Comparison of ENCODE assay signal across 10 cellular contexts in the genomic region with DNA sequence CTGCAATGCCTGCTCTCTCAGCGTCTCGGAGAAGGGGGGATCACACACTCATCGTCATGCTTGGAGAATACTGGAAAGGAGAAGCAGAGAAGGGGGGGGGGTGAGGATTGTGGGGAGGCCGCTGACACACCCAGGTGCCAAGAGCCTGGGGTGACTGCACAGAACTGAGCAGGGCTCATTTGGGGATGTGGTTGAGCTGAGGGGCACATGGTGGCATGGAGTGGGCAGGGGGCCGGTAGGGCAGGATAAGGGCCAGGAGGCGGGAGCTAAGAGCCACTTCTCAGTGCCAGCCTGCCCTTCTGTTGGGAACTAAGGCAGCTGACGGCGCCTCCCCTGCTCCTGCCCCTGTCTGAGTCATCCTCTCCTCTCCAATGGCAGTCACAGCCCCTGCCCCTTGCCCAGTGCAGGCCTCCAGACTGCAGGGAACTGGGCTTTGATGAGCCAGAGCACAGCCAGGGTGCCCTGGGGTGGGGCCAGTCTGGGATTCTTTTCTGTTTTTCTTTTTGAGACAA. TPM values are rescaled to one million over a fixed set of nuclear protein-coding genes. Genes with fewer than 3 reads are reported as not detected.
DNase-seq lines count a peak whose midpoint lies in the region; ATAC-seq and TF ChIP-seq lines count a peak whose summit lies in the region.
"Had no signal": no experiment of that assay in that cellular context is flagged by ENCODE, and none has a peak within 500 bp of the region (broad histone marks: within the 10 kb centered on the region; RNA-seq: fewer than 3 reads in every experiment).

No MANE protein-coding gene starts in this region.

- H3K27me3 ChIP-seq in SK-N-SH (ENCODE audit: insufficient read depth) (no peaks in the 10 kb centered on the region), tibial artery (no peaks in the 10 kb centered on the region)
- H3K27me3 ChIP-seq: BLaER1 had no signal

- peaks cover 6% of the 10 kb centered on the region for H3F3A ChIP-seq in SK-N-SH (replicated peaks; ENCODE audit: insufficient read depth)

- intact Hi-C loops in tibial artery (cut with DNase I; ENCODE audit: low total_unique reads): loop anchor here (10.0 kb wide), 1 partner anchor 258 kb away; no protein-coding TSS in a partner anchor

- H3K9ac ChIP-seq in SK-N-SH: no peak overlapping the region
- H3K9ac ChIP-seq: BLaER1 had no signal

- TF ChIP-seq EP300 in SK-N-SH (IDR thresholded peaks at IDR 0.05; ENCODE audit: borderline replicate concordance in 1 of 2, low read depth in 1 of 2, low read length in 1 of 2): no peak

- TF ChIP-seq RAD21 in SK-N-SH (IDR thresholded peaks at IDR 0.05; ENCODE audit: low read length): no peak

- no peaks in the 10 kb centered on the region for H4K20me1 ChIP-seq in SK-N-SH (ENCODE audit: insufficient read depth)

- ATAC-seq in GM21367 (IDR thresholded peaks at IDR 0.05; ENCODE audit: unreplicated experiment): no peak

- peaks cover 37% of the 10 kb centered on the region for H3K4me1 Mint-ChIP-seq in activated T-cell treated with anti-CD3 and anti-CD28 coated beads, Interleukin-2, amount 50 U/mL, for 24 hours (ENCODE audit: low read depth)

- H3K9me3 Mint-ChIP-seq in activated T-cell treated with anti-CD3 and anti-CD28 coated beads, Interleukin-2, amount 50 U/mL, for 24 hours: no peaks in the 10 kb centered on the region

- H3K4me3 ChIP-seq in SK-N-SH (ENCODE audit: low read depth in 2 of 2, low read length in 1 of 2) (no peak overlapping the region), tibial artery (no peak overlapping the region)
- H3K4me3 ChIP-seq: BLaER1 had no signal

- H3K9me2 ChIP-seq in SK-N-SH: no peaks in the 10 kb centered on the region

- H3K4me2 ChIP-seq in SK-N-SH: peak overlapping the region; percentile 68
- H3K4me2 ChIP-seq: BLaER1 had no signal

- CTCF ChIA-PET in SK-N-SH (lab: Yijun Ruan, JAX): interaction anchor here (0.7 to 4.8 kb wide), 4 partner anchors 47 to 262 kb away, joined by 3 to 20 read pairs (median 8); no protein-coding TSS in a partner anchor

- H3K4me3 Mint-ChIP-seq in activated T-cell treated with anti-CD3 and anti-CD28 coated beads, Interleukin-2, amount 50 U/mL, for 24 hours: no peak overlapping the region

- H3K36me3 Mint-ChIP-seq in activated T-cell treated with anti-CD3 and anti-CD28 coated beads, Interleukin-2, amount 50 U/mL, for 24 hours (ENCODE audit: low read depth): peaks cover 51% of the 10 kb centered on the region

- 35% methylated on average over 6 of the region's 8 CpGs for WGBS in SK-N-SH (ENCODE audit: low lambda C conversion rate)

- no peaks in the 10 kb centered on the region for H3K27me3 Mint-ChIP-seq in activated T-cell treated with anti-CD3 and anti-CD28 coated beads, Interleukin-2, amount 50 U/mL, for 24 hours

- POLR2A ChIA-PET in SK-N-SH (lab: Yijun Ruan, JAX): interaction anchor here (0.5 to 0.9 kb wide), 2 partner anchors 26 to 29 kb away, joined by 3 read pairs; no protein-coding TSS in a partner anchor

- H2AFZ ChIP-seq in SK-N-SH (ENCODE audit: low read depth): no peak overlapping the region

- peak overlapping the region; percentile 69 for H3K27ac Mint-ChIP-seq in activated T-cell treated with anti-CD3 and anti-CD28 coated beads, Interleukin-2, amount 50 U/mL, for 24 hours

- peaks cover 18 to 88% of the 10 kb centered on the region in 2 experiments for H3K4me1 ChIP-seq in SK-N-SH (ENCODE audit: control insufficient read depth in 1 of 2, insufficient read depth in 2 of 2, low read depth in 1 of 2, low read length in 1 of 2)
- H3K4me1 ChIP-seq in tibial artery: peaks cover 0 to 30% (median 22%) of the 10 kb centered on the region in 4 donors

- no peaks in the 10 kb centered on the region for H3K79me2 ChIP-seq in SK-N-SH (ENCODE audit: insufficient read depth)

- H3K9me3 ChIP-seq in SK-N-SH (no peaks in the 10 kb centered on the region), tibial artery (no peaks in the 10 kb centered on the region)
- H3K9me3 ChIP-seq: BLaER1 had no signal

- DNase-seq in activated T-cell treated with anti-CD3 and anti-CD28 coated beads, Interleukin-2, amount 50 U/mL, for 24 hours: no peak
- DNase-seq in activated T-cell treated with anti-CD3 and anti-CD28 coated beads, Interleukin-2, amount 50 U/mL, for 48 hours: no peak
- DNase-seq in SK-N-SH (peak; percentile 76), hepatic stellate cell (ENCODE audit: low spot score) (peak; percentile 45), tibial artery (peak; percentile 63 to 88), cortex of kidney (lab: John Stamatoyannopoulos, UW) (no peak)
- DNase-seq in activated CD4-positive, alpha-beta T cell treated with anti-CD3 and anti-CD28 coated beads, Interleukin-2, amount 50 U/mL, for 4 hours: no peak

- H3K36me3 ChIP-seq in SK-N-SH (replicated peaks in 1 of 2; ENCODE audit: control insufficient read depth in 1 of 2, insufficient read depth in 2 of 2, low read length in 1 of 2) (peaks cover 0 to 5% of the 10 kb centered on the region in 2 experiments), tibial artery (peaks cover 0 to 62% (median 27%) of the 10 kb centered on the region in 3 donors)

- peak overlapping the region; percentile 36 to 95 for H3K27ac ChIP-seq in SK-N-SH (ENCODE audit: low read depth in 2 of 2, low read length in 1 of 2)
- H3K27ac ChIP-seq in tibial artery: peak overlapping the region; percentile 56 to 74
- H3K27ac ChIP-seq: BLaER1, epithelial cell of prostate had no signal

- TF ChIP-seq CTCF in SK-N-SH (IDR thresholded peaks at IDR 0.05): no peak
- no peak for TF ChIP-seq CTCF in tibial artery (IDR thresholded peaks at IDR 0.05)

TF ChIP-seq in SK-N-SH, 30 proteins besides CTCF, POLR2A, EP300 and RAD21 (continues in another document):
- peak; percentile 65; the same call in 1 of the 2 replicates for TF ChIP-seq FOSL2 (IDR thresholded peaks at IDR 0.05; ENCODE audit: borderline replicate concordance, low read depth)
- no peak for TF ChIP-seq RCOR1 (IDR thresholded peaks at IDR 0.05; ENCODE audit: low read length)
- no peak for TF ChIP-seq MXI1 (IDR thresholded peaks at IDR 0.05; ENCODE audit: low read depth, low read length)
- no peak for TF ChIP-seq TAF1 (IDR thresholded peaks at IDR 0.05; ENCODE audit: borderline replicate concordance, low read depth, low read length)
- TF ChIP-seq MEF2A (IDR thresholded peaks at IDR 0.05; ENCODE audit: borderline replicate concordance, low read depth): no peak
- no peak for TF ChIP-seq GABPA (IDR thresholded peaks at IDR 0.05; ENCODE audit: low read depth)
- TF ChIP-seq, protein P1, sequence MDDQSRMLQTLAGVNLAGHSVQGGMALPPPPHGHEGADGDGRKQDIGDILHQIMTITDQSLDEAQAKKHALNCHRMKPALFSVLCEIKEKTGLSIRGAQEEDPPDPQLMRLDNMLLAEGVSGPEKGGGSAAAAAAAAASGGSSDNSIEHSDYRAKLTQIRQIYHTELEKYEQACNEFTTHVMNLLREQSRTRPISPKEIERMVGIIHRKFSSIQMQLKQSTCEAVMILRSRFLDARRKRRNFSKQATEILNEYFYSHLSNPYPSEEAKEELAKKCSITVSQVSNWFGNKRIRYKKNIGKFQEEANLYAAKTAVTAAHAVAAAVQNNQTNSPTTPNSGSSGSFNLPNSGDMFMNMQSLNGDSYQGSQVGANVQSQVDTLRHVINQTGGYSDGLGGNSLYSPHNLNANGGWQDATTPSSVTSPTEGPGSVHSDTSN (IDR thresholded peaks at IDR 0.05): peak; percentile 4; the same call in 1 of the 2 replicates
- no peak for TF ChIP-seq NRF1 (IDR thresholded peaks at IDR 0.05; ENCODE audit: low read depth, low read length)
- TF ChIP-seq, protein P2, sequence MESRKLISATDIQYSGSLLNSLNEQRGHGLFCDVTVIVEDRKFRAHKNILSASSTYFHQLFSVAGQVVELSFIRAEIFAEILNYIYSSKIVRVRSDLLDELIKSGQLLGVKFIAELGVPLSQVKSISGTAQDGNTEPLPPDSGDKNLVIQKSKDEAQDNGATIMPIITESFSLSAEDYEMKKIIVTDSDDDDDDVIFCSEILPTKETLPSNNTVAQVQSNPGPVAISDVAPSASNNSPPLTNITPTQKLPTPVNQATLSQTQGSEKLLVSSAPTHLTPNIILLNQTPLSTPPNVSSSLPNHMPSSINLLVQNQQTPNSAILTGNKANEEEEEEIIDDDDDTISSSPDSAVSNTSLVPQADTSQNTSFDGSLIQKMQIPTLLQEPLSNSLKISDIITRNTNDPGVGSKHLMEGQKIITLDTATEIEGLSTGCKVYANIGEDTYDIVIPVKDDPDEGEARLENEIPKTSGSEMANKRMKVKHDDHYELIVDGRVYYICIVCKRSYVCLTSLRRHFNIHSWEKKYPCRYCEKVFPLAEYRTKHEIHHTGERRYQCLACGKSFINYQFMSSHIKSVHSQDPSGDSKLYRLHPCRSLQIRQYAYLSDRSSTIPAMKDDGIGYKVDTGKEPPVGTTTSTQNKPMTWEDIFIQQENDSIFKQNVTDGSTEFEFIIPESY (IDR thresholded peaks at IDR 0.05; ENCODE audit: borderline replicate concordance, low read depth): no peak
- peak; percentile 59 for TF ChIP-seq JUND (IDR thresholded peaks at IDR 0.05)
- TF ChIP-seq, protein P3, sequence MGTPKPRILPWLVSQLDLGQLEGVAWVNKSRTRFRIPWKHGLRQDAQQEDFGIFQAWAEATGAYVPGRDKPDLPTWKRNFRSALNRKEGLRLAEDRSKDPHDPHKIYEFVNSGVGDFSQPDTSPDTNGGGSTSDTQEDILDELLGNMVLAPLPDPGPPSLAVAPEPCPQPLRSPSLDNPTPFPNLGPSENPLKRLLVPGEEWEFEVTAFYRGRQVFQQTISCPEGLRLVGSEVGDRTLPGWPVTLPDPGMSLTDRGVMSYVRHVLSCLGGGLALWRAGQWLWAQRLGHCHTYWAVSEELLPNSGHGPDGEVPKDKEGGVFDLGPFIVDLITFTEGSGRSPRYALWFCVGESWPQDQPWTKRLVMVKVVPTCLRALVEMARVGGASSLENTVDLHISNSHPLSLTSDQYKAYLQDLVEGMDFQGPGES (IDR thresholded peaks at IDR 0.05; ENCODE audit: low read depth, low read length): no peak

RNA-seq across cellular contexts. Expression of a gene that starts 27.2 kb away (rescaled TPM):
- 10.1 and 11.3 TPM in 2 replicates for polyA plus RNA-seq in SK-N-SH (2012; rRNA removed)
- polyA plus RNA-seq in SK-N-SH (2012; cell fraction: cytosol; rRNA removed): 13.6 and 14.2 TPM in 2 replicates
- 8.8 and 11.7 TPM in 2 replicates for polyA plus RNA-seq in SK-N-SH (2012; cell fraction: nucleus; rRNA removed)

RNA-seq across cellular contexts. Expression of a gene that starts 27.3 kb away (rescaled TPM):
- polyA plus RNA-seq in SK-N-SH (2012; rRNA removed): 3.3 and 4.7 TPM in 2 replicates
- 2.2 and 3.0 TPM in 2 replicates for polyA plus RNA-seq in SK-N-SH (2012; cell fraction: cytosol; rRNA removed)
- polyA plus RNA-seq in SK-N-SH (2012; cell fraction: nucleus; rRNA removed): 5.9 and 7.0 TPM in 2 replicates

Comparison
In these comparisons a context has a peak if more than half of its experiments do, and no peak if none do; other contexts are left out.
1. DNase-seq: peak in SK-N-SH (single experiment), hepatic stellate cell (single experiment) and tibial artery (2 of 2); none in activated T-cell treated with anti-CD3 and anti-CD28 coated beads, Interleukin-2, amount 50 U/mL, for 24 hours (single experiment), activated T-cell treated with anti-CD3 and anti-CD28 coated beads, Interleukin-2, amount 50 U/mL, for 48 hours (0 of 2), cortex of kidney (single experiment) and activated CD4-positive, alpha-beta T cell treated with anti-CD3 and anti-CD28 coated beads, Interleukin-2, amount 50 U/mL, for 4 hours (0 of 2).